In genomic region chr7:141593134-141593533, GRCh38 we compare ENCODE assay signal across 12 cellular contexts. TPM values are rescaled to one million over a fixed set of nuclear protein-coding genes. Genes with fewer than 3 reads are reported as not detected.
DNase-seq lines count a peak whose midpoint lies in the region; ATAC-seq and TF ChIP-seq lines count a peak whose summit lies in the region.
"Had no signal": no experiment of that assay in that cellular context is flagged by ENCODE, and none has a peak within 500 bp of the region (broad histone marks: within the 10 kb centered on the region; RNA-seq: fewer than 3 reads in every experiment).

No MANE protein-coding gene starts in this region.

- no peaks in the 10 kb centered on the region for H3K9me3 Mint-ChIP-seq in naive thymus-derived CD8-positive, alpha-beta T cell
- H3K9me3 Mint-ChIP-seq: CD4-positive, alpha-beta T cell had no signal

- H3K36me3 Mint-ChIP-seq in naive thymus-derived CD8-positive, alpha-beta T cell, result peaks cover 0 to 77% (median 21%) of the 10 kb centered on the region in 3 donors

- H3K27ac Mint-ChIP-seq in naive thymus-derived CD8-positive, alpha-beta T cell, result peak overlapping the region in 1 of 10 donors; percentile 26
- H3K27ac Mint-ChIP-seq: CD4-positive, alpha-beta T cell had no signal

- ATAC-seq in GM19463 (IDR thresholded peaks at IDR 0.05; ENCODE audit: unreplicated experiment), result peak; percentile 73
- ATAC-seq in naive thymus-derived CD8-positive, alpha-beta T cell, result no peak
- no peak for ATAC-seq in HG03095 (IDR thresholded peaks at IDR 0.05; ENCODE audit: unreplicated experiment)
- ATAC-seq in sciatic nerve, result no peak
- ATAC-seq: left lung had no signal

- no TSS peak for BruUV-seq in OCI-LY7 (replicated peaks; lab: Mats Ljungman, UMichigan)

- no peak overlapping the region for H3K4me2 ChIP-seq in OCI-LY7 (ENCODE audit: low read length)

- no peak overlapping the region for H2AFZ ChIP-seq in ACC112 (ENCODE audit: low read length, unreplicated experiment)
- H2AFZ ChIP-seq in OCI-LY7 (ENCODE audit: low read length), result no peak overlapping the region

- H3K9me2 ChIP-seq in OCI-LY7 (ENCODE audit: insufficient read depth, low read length), result no peaks in the 10 kb centered on the region

- POLR2A ChIA-PET in naive thymus-derived CD8-positive, alpha-beta T cell (lab: Charles Lee), result no interaction called here
- POLR2A ChIA-PET in OCI-LY7 (lab: Charles Lee), result interaction anchor here (0.6 to 0.8 kb wide), 3 partner anchors 18 to 1032 kb away, joined by 3 to 4 read pairs (median 4); no protein-coding TSS in a partner anchor

- H3K4me1 Mint-ChIP-seq in naive thymus-derived CD8-positive, alpha-beta T cell, result peaks cover 0 to 10% (median 6%) of the 10 kb centered on the region in 4 donors

- CTCF ChIA-PET in OCI-LY7 (lab: Charles Lee; ENCODE audit: unreplicated experiment), result no interaction called here

- H3K4me1 ChIP-seq in ACC112 (ENCODE audit: control insufficient read depth, insufficient read depth, low read length, unreplicated experiment), result peaks cover 15% of the 10 kb centered on the region
- peaks cover 7% of the 10 kb centered on the region for H3K4me1 ChIP-seq in SJSA1 (replicated peaks)
- H3K4me1 ChIP-seq in OCI-LY7 (ENCODE audit: insufficient read depth, low read length, poor library complexity, severe bottlenecking), result no peaks in the 10 kb centered on the region
- H3K4me1 ChIP-seq: left lung, sigmoid colon had no signal

- H3K27me3 Mint-ChIP-seq in naive thymus-derived CD8-positive, alpha-beta T cell, result no peaks in the 10 kb centered on the region
- H3K27me3 Mint-ChIP-seq: CD4-positive, alpha-beta T cell had no signal

- H3K9me3 ChIP-seq in SJSA1 (replicated peaks) (no peaks in the 10 kb centered on the region), OCI-LY7 (ENCODE audit: low read length) (no peaks in the 10 kb centered on the region)
- H3K9me3 ChIP-seq: left lung, sigmoid colon had no signal

- TF ChIP-seq CTCF in fibroblast of pulmonary artery (IDR thresholded peaks at IDR 0.05; ENCODE audit: low read length, missing control alignments), result no peak
- TF ChIP-seq CTCF in OCI-LY7 (conservative IDR thresholded peaks at IDR 0.05; ENCODE audit: low read length), result no peak

- H3K79me2 ChIP-seq in ACC112 (ENCODE audit: control insufficient read depth, insufficient read depth, low read length, unreplicated experiment) (no peaks in the 10 kb centered on the region), OCI-LY7 (ENCODE audit: insufficient read depth, low read depth, low read length) (no peaks in the 10 kb centered on the region)

- 0 out of 2 replicates have a peak overlapping the region, but pooled peaks have one; percentile 1 for H3K27ac ChIP-seq in ACC112 (ENCODE audit: low read depth, low read length)
- no peak overlapping the region for H3K27ac ChIP-seq in SJSA1
- H3K27ac ChIP-seq in OCI-LY7 (ENCODE audit: low read depth, low read length, poor library complexity, severe bottlenecking), result no peak overlapping the region
- H3K27ac ChIP-seq: left lung, sigmoid colon had no signal

- H3K4me3 ChIP-seq in ACC112 (ENCODE audit: low read depth, low read length) (no peak overlapping the region), SJSA1 (no peak overlapping the region), fibroblast of pulmonary artery (replicated peaks; ENCODE audit: low read depth, low read length) (no peak overlapping the region), OCI-LY7 (ENCODE audit: low read depth, low read length, poor library complexity, severe bottlenecking) (no peak overlapping the region)
- H3K4me3 ChIP-seq: left lung, sigmoid colon had no signal

- DNase-seq in SJSA1 (ENCODE audit: low read depth in 1 of 2, low spot score in 2 of 2), result peak; percentile 42 to 52
- peak; percentile 81 for DNase-seq in fibroblast of pulmonary artery (ENCODE audit: low read depth)
- DNase-seq in naive thymus-derived CD8-positive, alpha-beta T cell, result no peak
- DNase-seq in OCI-LY7 (ENCODE audit: low spot score), result no peak
- DNase-seq in sciatic nerve (ENCODE audit: low spot score), result no peak
- DNase-seq: CD4-positive, alpha-beta T cell; left lung; NCI-H1092; sigmoid colon had no signal

- H3K27me3 ChIP-seq in ACC112 (ENCODE audit: insufficient read depth, low read length) (no peaks in the 10 kb centered on the region), SJSA1 (replicated peaks) (no peaks in the 10 kb centered on the region)
- H3K27me3 ChIP-seq: left lung, sigmoid colon had no signal

- H3K36me3 ChIP-seq in ACC112 (ENCODE audit: insufficient read depth, low read length) (peaks cover 4% of the 10 kb centered on the region; the same call in 1 of the 2 replicates), SJSA1 (peaks cover 12% of the 10 kb centered on the region; the same call in 1 of the 2 replicates), OCI-LY7 (ENCODE audit: insufficient read depth, low read length) (peaks cover 22% of the 10 kb centered on the region; the same call in 1 of the 2 replicates)

- no peaks in the 10 kb centered on the region for H4K20me1 ChIP-seq in OCI-LY7 (ENCODE audit: insufficient read depth, low read length)

- intact Hi-C loops in OCI-LY7 (cut with micrococcal nuclease; ENCODE audit: unreplicated experiment), result no loop called here
- intact Hi-C loops in sciatic nerve (cut with DNase I), result no loop called here

- no peak overlapping the region for H3K4me3 Mint-ChIP-seq in naive thymus-derived CD8-positive, alpha-beta T cell
- H3K4me3 Mint-ChIP-seq: CD4-positive, alpha-beta T cell had no signal

RNA-seq across cellular contexts. Expression of gene AGK, which starts 41.9 kb away (rescaled TPM):
- total RNA-seq in SJSA1 (2014; rRNA removed; shearing (Covaris generic)), result 54.2 and 77.9 TPM in 2 replicates
- total RNA-seq in naive thymus-derived CD8-positive, alpha-beta T cell, result 10 to 100 TPM; 26.3 to 26.7 TPM
- polyA plus RNA-seq in naive thymus-derived CD8-positive, alpha-beta T cell, result 10 to 100 TPM; 23.3 to 29.3 (median 25.6) TPM
- 26.5 and 31.2 TPM in 2 replicates for total RNA-seq in OCI-LY7 (2014; rRNA removed; shearing (Covaris generic))
- total RNA-seq in OCI-LY7 (2022), result 33.6 and 40.5 TPM in 2 replicates
- total RNA-seq in sciatic nerve, result 24.8 TPM

Comparison
In these comparisons a context has a peak if more than half of its experiments do, and no peak if none do; other contexts are left out.
1. DNase-seq: peak in SJSA1 (2 of 2) and fibroblast of pulmonary artery (single experiment); none in naive thymus-derived CD8-positive, alpha-beta T cell (0 of 10), OCI-LY7 (single experiment) and sciatic nerve (single experiment).